Comparison of ENCODE assay signal across 16 cellular contexts in the genomic region with DNA sequence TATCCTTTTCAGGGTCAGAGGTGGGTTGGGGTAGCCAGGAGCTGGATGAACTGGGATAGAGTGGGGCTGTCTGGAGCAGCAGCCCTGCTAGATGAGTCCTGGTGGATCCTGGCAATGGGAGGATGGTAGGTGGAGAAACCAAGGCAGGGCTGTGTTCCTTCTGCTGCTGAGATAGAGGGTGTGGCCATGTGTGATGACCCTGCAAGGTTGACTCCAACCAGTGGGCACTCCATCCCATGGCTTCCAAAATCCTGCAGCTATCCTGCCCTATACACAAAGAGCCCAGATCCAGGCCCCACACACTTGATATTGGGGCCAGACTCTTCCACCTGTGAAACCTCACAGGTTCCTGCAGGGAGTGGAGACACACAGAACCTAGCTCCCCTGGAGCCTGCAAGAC. TPM values are rescaled to one million over a fixed set of nuclear protein-coding genes. Genes with fewer than 3 reads are reported as not detected.
DNase-seq lines count a peak whose midpoint lies in the region; ATAC-seq and TF ChIP-seq lines count a peak whose summit lies in the region.
"Had no signal": no experiment of that assay in that cellular context is flagged by ENCODE, and none has a peak within 500 bp of the region (broad histone marks: within the 10 kb centered on the region; RNA-seq: fewer than 3 reads in every experiment).

No MANE protein-coding gene starts in this region.

- intact Hi-C loops in uterus (cut with DNase I; ENCODE audit: low total_unique reads): no loop called here

- CTCF ChIA-PET in CD8-positive, alpha-beta memory T cell (lab: Charles Lee): interaction anchor here (1.1 to 1.4 kb wide), 2 partner anchors 15 to 46 kb away, joined by 3 read pairs; a partner anchor contains a TSS

- H2BK12ac ChIP-seq in mesenchymal stem cell (ENCODE audit: low read length in 2 of 2): no peak overlapping the region

- no peak for ATAC-seq in activated T-helper 17 cell treated with anti-CD3 and anti-CD28 coated beads, Interleukin-2, amount 50 U/mL, for 72 hours (replicated peaks)
- ATAC-seq in HG03432 (IDR thresholded peaks at IDR 0.05; ENCODE audit: unreplicated experiment): no peak
- ATAC-seq: activated CD8-positive, alpha-beta T cell treated with anti-CD3 and anti-CD28 coated beads, Interleukin-2, amount 10 ng/mL, durations not matched to agents 7 days and 5 days; GM23338; Right ventricle myocardium inferior had no signal

- H3K27ac ChIP-seq in 22Rv1: peak overlapping the region; percentile 98
- no peak overlapping the region for H3K27ac ChIP-seq in CD8-positive, alpha-beta memory T cell (ENCODE audit: low read depth, low read length)
- H3K27ac ChIP-seq in mesenchymal stem cell (ENCODE audit: low read length, poor library complexity, severe bottlenecking): no peak overlapping the region
- no peak overlapping the region for H3K27ac ChIP-seq in uterus
- H3K27ac ChIP-seq: adrenal gland, esophagus squamous epithelium had no signal

- H3K4me1 Mint-ChIP-seq in CD8-positive, alpha-beta memory T cell: peaks cover 15 to 33% (median 27%) of the 10 kb centered on the region in 3 donors
- peaks cover 10% of the 10 kb centered on the region for H3K4me1 Mint-ChIP-seq in activated T-helper 17 cell treated with anti-CD3 and anti-CD28 coated beads, Interleukin-2, amount 50 U/mL, for 72 hours

- no peaks in the 10 kb centered on the region for H3K27me3 ChIP-seq in CD8-positive, alpha-beta memory T cell (ENCODE audit: insufficient read depth, low read length, poor library complexity, severe bottlenecking)
- H3K27me3 ChIP-seq in mesenchymal stem cell (ENCODE audit: control insufficient read depth in 1 of 2, insufficient read depth in 1 of 2, low read length in 2 of 2) (no peaks in the 10 kb centered on the region), uterus (no peaks in the 10 kb centered on the region)
- H3K27me3 ChIP-seq: adrenal gland, esophagus squamous epithelium had no signal

- no peak overlapping the region for H2BK5ac ChIP-seq in mesenchymal stem cell (ENCODE audit: low read depth, low read length, poor library complexity, severe bottlenecking)

- H3K23ac ChIP-seq in mesenchymal stem cell (ENCODE audit: low read length in 2 of 2): no peak overlapping the region

- peaks cover 15% of the 10 kb centered on the region for H3K4me1 ChIP-seq in CD8-positive, alpha-beta memory T cell (ENCODE audit: insufficient read depth, low read length)
- H3K4me1 ChIP-seq in mesenchymal stem cell (ENCODE audit: control insufficient read depth, insufficient read depth, low read depth, low read length): peaks cover 34% of the 10 kb centered on the region
- peaks cover 0 to 5% of the 10 kb centered on the region in 2 donors for H3K4me1 ChIP-seq in uterus

- H3K14ac ChIP-seq in mesenchymal stem cell (ENCODE audit: low read length in 2 of 2): no peak overlapping the region

- H3K36me3 Mint-ChIP-seq in CD8-positive, alpha-beta memory T cell: peaks cover 0 to 44% (median 0%) of the 10 kb centered on the region in 3 donors
- H3K36me3 Mint-ChIP-seq in activated T-helper 17 cell treated with anti-CD3 and anti-CD28 coated beads, Interleukin-2, amount 50 U/mL, for 72 hours (ENCODE audit: low read depth): peaks cover 35% of the 10 kb centered on the region

- POLR2A ChIA-PET in CD8-positive, alpha-beta memory T cell (lab: Charles Lee): interaction anchor here (0.6 kb wide), 1 partner anchor 10 kb away, joined by 3 read pairs; no protein-coding TSS in a partner anchor

- H3K18ac ChIP-seq in mesenchymal stem cell (ENCODE audit: low read depth in 1 of 2, low read length in 2 of 2): no peak overlapping the region

- H3K4ac ChIP-seq in mesenchymal stem cell (ENCODE audit: low read depth in 1 of 2, low read length in 2 of 2): no peak overlapping the region

- peak overlapping the region; percentile 97 for H3K9ac ChIP-seq in mesenchymal stem cell (ENCODE audit: low read length)

- no peak for TF ChIP-seq POLR2A in uterus (IDR thresholded peaks at IDR 0.05)

- H4K8ac ChIP-seq in mesenchymal stem cell (ENCODE audit: low read length): no peak overlapping the region

- no peaks in the 10 kb centered on the region for H3K27me3 Mint-ChIP-seq in CD8-positive, alpha-beta memory T cell
- no peaks in the 10 kb centered on the region for H3K27me3 Mint-ChIP-seq in activated T-helper 17 cell treated with anti-CD3 and anti-CD28 coated beads, Interleukin-2, amount 50 U/mL, for 72 hours

- no peaks in the 10 kb centered on the region for H3K9me3 Mint-ChIP-seq in CD8-positive, alpha-beta memory T cell
- H3K9me3 Mint-ChIP-seq in activated T-helper 17 cell treated with anti-CD3 and anti-CD28 coated beads, Interleukin-2, amount 50 U/mL, for 72 hours: no peaks in the 10 kb centered on the region
- H3K9me3 Mint-ChIP-seq: GM23338 had no signal

- H3K79me1 ChIP-seq in mesenchymal stem cell (replicated peaks; ENCODE audit: low read length, poor library complexity, severe bottlenecking): peaks cover 38% of the 10 kb centered on the region

- no peak overlapping the region for H2BK15ac ChIP-seq in mesenchymal stem cell (ENCODE audit: low read depth, poor library complexity, severe bottlenecking)

- H2AK5ac ChIP-seq in mesenchymal stem cell (ENCODE audit: low read length, severe bottlenecking): no peak overlapping the region

- no peak overlapping the region for H3K4me2 ChIP-seq in mesenchymal stem cell (ENCODE audit: low read length, poor library complexity, severe bottlenecking)
- H3K4me2 ChIP-seq: GM23338 had no signal

- H3K27ac Mint-ChIP-seq in CD8-positive, alpha-beta memory T cell: peak overlapping the region in 6 of 8 donors; percentile 39 to 100 (median 94)
- H3K27ac Mint-ChIP-seq in activated T-helper 17 cell treated with anti-CD3 and anti-CD28 coated beads, Interleukin-2, amount 50 U/mL, for 72 hours: peak overlapping the region; percentile 17
- H3K27ac Mint-ChIP-seq: GM23338 had no signal

- DNase-seq in CD8-positive, alpha-beta memory T cell: no peak
- DNase-seq in mesenchymal stem cell (no peak), uterus (no peak), HPDE6-E6E7 (ENCODE audit: extremely low spot score) (no peak), NCI-H2029 treated with DMSO at 0.1 percent for 48 hours (lab: John Stamatoyannopoulos, UW) (no peak)
- DNase-seq: adrenal gland, esophagus squamous epithelium, midbrain, NCI-H1092 treated with DMSO at 0.1 percent for 48 hours, NCI-H510A treated with DMSO at 0.1 percent for 48 hours had no signal

- no peak overlapping the region for H2BK120ac ChIP-seq in mesenchymal stem cell (ENCODE audit: low read depth, low read length)

- peaks cover 22% of the 10 kb centered on the region for H3K36me3 ChIP-seq in CD8-positive, alpha-beta memory T cell (ENCODE audit: insufficient read depth, low read length)
- peaks cover 47 to 59% of the 10 kb centered on the region in 2 experiments for H3K36me3 ChIP-seq in mesenchymal stem cell (ENCODE audit: control insufficient read depth in 1 of 2, insufficient read depth in 2 of 2, low read depth in 1 of 2, low read length in 2 of 2)
- no peaks in the 10 kb centered on the region for H3K36me3 ChIP-seq in uterus

- TF ChIP-seq CTCF in 22Rv1 (IDR thresholded peaks at IDR 0.05) (no peak), uterus (IDR thresholded peaks at IDR 0.05) (no peak)

- no peak overlapping the region for H2AFZ ChIP-seq in mesenchymal stem cell (ENCODE audit: low read depth, low read length)
- H2AFZ ChIP-seq: GM23338 had no signal

- H3K4me3 ChIP-seq in CD8-positive, alpha-beta memory T cell (ENCODE audit: low read length): no peak overlapping the region
- H3K4me3 ChIP-seq in mesenchymal stem cell (ENCODE audit: insufficient read depth in 1 of 2, low read depth in 1 of 2, low read length in 2 of 2) (no peak overlapping the region), uterus (no peak overlapping the region)
- H3K4me3 ChIP-seq: adrenal gland, esophagus squamous epithelium, GM23338 had no signal

- H4K91ac ChIP-seq in mesenchymal stem cell (ENCODE audit: low read length): no peak overlapping the region

- no peaks in the 10 kb centered on the region for H3K9me3 ChIP-seq in CD8-positive, alpha-beta memory T cell (ENCODE audit: low read length)
- no peaks in the 10 kb centered on the region for H3K9me3 ChIP-seq in mesenchymal stem cell (ENCODE audit: control insufficient read depth, low read length)
- no peaks in the 10 kb centered on the region for H3K9me3 ChIP-seq in uterus
- H3K9me3 ChIP-seq: adrenal gland, esophagus squamous epithelium had no signal

- peak overlapping the region in 4 of 7 donors; percentile 2 to 63 (median 24) for H3K4me3 Mint-ChIP-seq in CD8-positive, alpha-beta memory T cell
- peak overlapping the region; percentile 88 for H3K4me3 Mint-ChIP-seq in activated T-helper 17 cell treated with anti-CD3 and anti-CD28 coated beads, Interleukin-2, amount 50 U/mL, for 72 hours
- H3K4me3 Mint-ChIP-seq: activated CD8-positive, alpha-beta T cell treated with anti-CD3 and anti-CD28 coated beads, Interleukin-2, amount 10 ng/mL, durations not matched to agents 7 days and 5 days had no signal

RNA-seq across cellular contexts. Expression of a gene that starts 2.4 kb away (rescaled TPM):
- total RNA-seq in CD8-positive, alpha-beta memory T cell: 1 to 10 TPM; 5.9 to 7.2 TPM
- polyA plus RNA-seq in CD8-positive, alpha-beta memory T cell: 3.8 TPM
- total RNA-seq in activated T-helper 17 cell treated with anti-CD3 and anti-CD28 coated beads, Interleukin-2, amount 50 U/mL, for 72 hours: 1 to 10 TPM; 5.8 to 6.2 TPM
- polyA plus RNA-seq in mesenchymal stem cell (2013, experiment 1 of 2): 5.0 TPM
- polyA plus RNA-seq in mesenchymal stem cell (2013, experiment 2 of 2): 5.1 TPM
- total RNA-seq in uterus: 10 to 100 TPM in 3 of 4 donors, 1 to 10 TPM in 1; 1.8 to 18.7 (median 11.4) TPM

RNA-seq across cellular contexts. Expression of a gene that starts 6.9 kb away (rescaled TPM):
- 10 to 100 TPM; 19.8 to 21.0 TPM for total RNA-seq in CD8-positive, alpha-beta memory T cell
- polyA plus RNA-seq in CD8-positive, alpha-beta memory T cell: 13.9 TPM
- 1 to 10 TPM; 7.3 to 7.6 TPM for total RNA-seq in activated T-helper 17 cell treated with anti-CD3 and anti-CD28 coated beads, Interleukin-2, amount 50 U/mL, for 72 hours
- 4.1 TPM for polyA plus RNA-seq in mesenchymal stem cell (2013, experiment 1 of 2)
- 3.8 TPM for polyA plus RNA-seq in mesenchymal stem cell (2013, experiment 2 of 2)
- 10 to 100 TPM in 3 of 4 donors, 1 to 10 TPM in 1; 2.9 to 75.1 (median 27.1) TPM for total RNA-seq in uterus

RNA-seq across cellular contexts. Expression of a gene that starts 22.4 kb away (rescaled TPM):
- 10 to 100 TPM; 11.3 TPM for total RNA-seq in CD8-positive, alpha-beta memory T cell
- polyA plus RNA-seq in CD8-positive, alpha-beta memory T cell: 2.9 TPM
- total RNA-seq in activated T-helper 17 cell treated with anti-CD3 and anti-CD28 coated beads, Interleukin-2, amount 50 U/mL, for 72 hours: 1 to 10 TPM; 8.8 to 8.9 TPM
- 2.5 TPM for polyA plus RNA-seq in mesenchymal stem cell (2013, experiment 1 of 2)
- polyA plus RNA-seq in mesenchymal stem cell (2013, experiment 2 of 2): 2.0 TPM
- 10 to 100 TPM in 1 of 4 donors, 1 to 10 TPM in 3; 1.2 to 17.5 (median 7.3) TPM for total RNA-seq in uterus

RNA-seq across cellular contexts. Expression of a gene that starts 33.8 kb away (rescaled TPM):
- 1 to 10 TPM; 4.9 to 5.2 TPM for total RNA-seq in CD8-positive, alpha-beta memory T cell
- polyA plus RNA-seq in CD8-positive, alpha-beta memory T cell: 0.97 TPM
- 1 to 10 TPM; 2.1 to 3.8 TPM for total RNA-seq in activated T-helper 17 cell treated with anti-CD3 and anti-CD28 coated beads, Interleukin-2, amount 50 U/mL, for 72 hours
- 0.68 TPM for polyA plus RNA-seq in mesenchymal stem cell (2013, experiment 1 of 2)
- 0.60 TPM for polyA plus RNA-seq in mesenchymal stem cell (2013, experiment 2 of 2)
- total RNA-seq in uterus: 10 to 100 TPM in 1 of 4 donors, 1 to 10 TPM in 3; 4.4 to 19.8 (median 7.6) TPM

RNA-seq across cellular contexts. Expression of a gene that starts 38.0 kb away (rescaled TPM):
- total RNA-seq in CD8-positive, alpha-beta memory T cell: 10 to 100 TPM; 16.1 to 19.1 TPM
- 25.9 TPM for polyA plus RNA-seq in CD8-positive, alpha-beta memory T cell
- 10 to 100 TPM; 14.4 to 15.6 TPM for total RNA-seq in activated T-helper 17 cell treated with anti-CD3 and anti-CD28 coated beads, Interleukin-2, amount 50 U/mL, for 72 hours
- polyA plus RNA-seq in mesenchymal stem cell (2013, experiment 1 of 2): 11.7 TPM
- 12.9 TPM for polyA plus RNA-seq in mesenchymal stem cell (2013, experiment 2 of 2)
- 10 to 100 TPM in 1 of 4 donors, 1 to 10 TPM in 3; 1.8 to 10.2 (median 6.7) TPM for total RNA-seq in uterus
